ENCODE assay signal across 1 cellular context in the genomic region with DNA sequence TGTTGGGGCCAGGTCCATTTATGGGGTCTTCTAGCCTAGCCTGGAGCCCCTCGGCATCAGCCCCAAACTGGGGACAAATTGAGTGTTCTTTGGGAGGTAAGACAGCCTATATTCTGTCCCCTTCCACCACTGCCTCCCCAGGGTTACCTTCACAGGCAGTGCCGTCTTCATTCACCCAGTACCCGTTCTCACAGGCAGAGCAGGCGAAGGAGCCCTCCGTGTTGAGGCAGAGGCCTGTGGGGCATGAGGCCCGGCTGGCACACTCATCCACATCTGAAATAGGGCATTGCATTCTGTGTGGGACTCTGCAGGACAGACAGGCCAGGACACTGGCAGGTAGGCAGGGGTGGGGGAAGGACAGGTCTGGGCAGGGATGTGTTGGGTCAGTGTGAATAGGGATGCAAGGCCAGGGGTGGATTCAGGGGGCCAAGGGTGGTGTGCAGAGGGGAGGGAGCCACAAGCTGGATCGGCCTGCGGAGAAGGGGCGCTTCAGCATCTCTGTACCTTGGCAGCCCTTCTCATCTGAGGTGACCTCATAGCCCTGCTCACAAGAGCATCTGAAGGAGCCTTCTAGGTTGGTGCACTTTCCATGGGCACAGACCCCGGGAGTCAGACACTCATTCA.
TF ChIP-seq lines count a peak whose summit lies in the region.

No MANE protein-coding gene starts in this region.

TF ChIP-seq in H1, 55 proteins besides CTCF, POLR2A, EP300 and RAD21:
- TF ChIP-seq CHD1 (IDR thresholded peaks at IDR 0.05; ENCODE audit: low read depth, low read length) (no peak), GTF2F1 (IDR thresholded peaks at IDR 0.05; ENCODE audit: borderline replicate concordance, low read depth, low read length) (no peak), MAFK (IDR thresholded peaks at IDR 0.05; ENCODE audit: low read depth, low read length) (no peak), CREB1 (IDR thresholded peaks at IDR 0.05) (no peak), BACH1 (IDR thresholded peaks at IDR 0.05; ENCODE audit: low read length) (no peak), E2F6 (IDR thresholded peaks at IDR 0.05) (no peak), HDAC2 (IDR thresholded peaks at IDR 0.05; ENCODE audit: borderline replicate concordance in 1 of 2, low read depth in 2 of 2, low read length in 2 of 2) (no peak), TAF7 (optimal IDR thresholded peaks at IDR 0.05; ENCODE audit: borderline replicate concordance, low read depth, low read length) (no peak), SAP30 (IDR thresholded peaks at IDR 0.05; ENCODE audit: insufficient read depth, insufficient replicate concordance, low read length) (no peak), ZNF274 (IDR thresholded peaks at IDR 0.05; ENCODE audit: borderline replicate concordance, extremely low read depth, low read length) (no peak)
